Comparison of ENCODE assay signal across 23 cellular contexts in the genomic region with DNA sequence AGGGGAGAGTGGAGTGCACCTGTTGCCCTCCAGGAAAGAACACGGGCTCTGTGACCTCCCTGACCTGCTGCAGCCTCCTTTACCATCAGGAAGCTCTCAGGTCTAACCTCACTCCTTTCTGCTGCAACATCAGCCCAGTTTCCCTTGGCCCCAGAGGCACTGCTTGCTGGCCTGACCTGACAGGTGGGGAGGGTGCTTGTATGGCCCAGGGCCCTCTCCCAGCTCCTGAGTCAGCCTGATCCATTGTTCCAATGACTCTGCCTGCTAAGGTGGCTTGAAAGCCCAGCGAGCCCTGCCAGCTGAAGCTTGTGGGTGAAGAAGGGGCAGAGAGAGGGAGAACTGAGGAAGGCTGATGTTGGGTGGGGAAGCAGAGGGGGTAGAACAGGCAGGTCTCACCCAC. TPM values are rescaled to one million over a fixed set of nuclear protein-coding genes. Genes with fewer than 3 reads are reported as not detected.
DNase-seq lines count a peak whose midpoint lies in the region; ATAC-seq and TF ChIP-seq lines count a peak whose summit lies in the region.
"Had no signal": no experiment of that assay in that cellular context is flagged by ENCODE, and none has a peak within 500 bp of the region (broad histone marks: within the 10 kb centered on the region; RNA-seq: fewer than 3 reads in every experiment).

No MANE protein-coding gene starts in this region.

- DNase-seq in ELF-1 (ENCODE audit: low read depth, low spot score) (peak; percentile 48), PC-9 (peak; percentile 54 to 78), neuronal stem cell (ENCODE audit: low spot score) (no peak), left colon (no peak), erythroblast (lab: John Stamatoyannopoulos, UW) (no peak)
- DNase-seq: BE2C; CD4-positive, CD25-positive, alpha-beta regulatory T cell; COR-L47; DMS 273 treated with DMSO at 0.1 percent for 48 hours; GF-D8; GOT3; NCI-H1417 treated with DMSO at 0.1 percent for 48 hours; NCI-H1930; NCI-H526 treated with DMSO at 0.1 percent for 48 hours; SHP77 had no signal

- H3K4me2 ChIP-seq in PC-9 = no peak overlapping the region
- H3K4me2 ChIP-seq in neuronal stem cell (ENCODE audit: insufficient read depth, low read length, poor library complexity, severe bottlenecking) = no peak overlapping the region

- no peak overlapping the region for H2BK120ac ChIP-seq in neuronal stem cell (ENCODE audit: low read depth, low read length)

- no peaks in the 10 kb centered on the region for H3K9me2 ChIP-seq in PC-9 (ENCODE audit: insufficient read depth)

- H3K27ac ChIP-seq in PC-9 (0 out of 2 replicates have a peak overlapping the region, but pooled peaks have one; percentile 29), esophagus (ENCODE audit: low read depth in 2 of 2, low read length in 1 of 2) (peak overlapping the region; percentile 84 to 92), neuronal stem cell (replicated peaks; ENCODE audit: low read length) (no peak overlapping the region)
- H3K27ac ChIP-seq: HL-60, SK-N-MC had no signal

- no TSS peak for BruUV-seq in PC-9 (replicated peaks; lab: Mats Ljungman, UMichigan)

- peaks cover 31% of the 10 kb centered on the region; the same call in 1 of the 2 replicates for H3F3A ChIP-seq in PC-9 (ENCODE audit: insufficient read depth, low read depth)

- peak overlapping the region; percentile 18 for H3K18ac ChIP-seq in neuronal stem cell (ENCODE audit: low read length)

- no peak overlapping the region for H2BK5ac ChIP-seq in neuronal stem cell (ENCODE audit: low read length)

- ATAC-seq in left colon (no peak), GM21390 (IDR thresholded peaks at IDR 0.05; ENCODE audit: unreplicated experiment) (no peak)
- ATAC-seq: GM12878 had no signal

- H4K8ac ChIP-seq in neuronal stem cell (ENCODE audit: low read depth, low read length) = no peak overlapping the region

- H3K9me3 ChIP-seq in PC-9 (ENCODE audit: insufficient read depth, low read depth) (no peaks in the 10 kb centered on the region), esophagus (ENCODE audit: control insufficient read depth in 2 of 2, insufficient read depth in 1 of 2, low read depth in 1 of 2, low read length in 1 of 2) (no peaks in the 10 kb centered on the region), neuronal stem cell (replicated peaks in 1 of 2; ENCODE audit: control insufficient read depth in 2 of 2, insufficient read depth in 1 of 2, low read depth in 1 of 2, low read length in 2 of 2) (no peaks in the 10 kb centered on the region)
- H3K9me3 ChIP-seq: BE2C had no signal

- intact Hi-C loops in PC-9 (cut with micrococcal nuclease; ENCODE audit: unreplicated experiment) = no loop called here
- intact Hi-C loops in left colon (cut with DNase I, micrococcal nuclease) = no loop called here

- H3K4me3 ChIP-seq in PC-9 (no peak overlapping the region), esophagus (ENCODE audit: low read depth in 1 of 2, low read length in 2 of 2) (no peak overlapping the region), neuronal stem cell (ENCODE audit: low read length in 2 of 2) (no peak overlapping the region)
- H3K4me3 ChIP-seq: GM12878, SK-N-MC had no signal

- no peak for TF ChIP-seq CTCF in PC-9 (conservative IDR thresholded peaks at IDR 0.05)

- no peak overlapping the region for H3K14ac ChIP-seq in neuronal stem cell (ENCODE audit: low read length)

- no peak overlapping the region for H3K23ac ChIP-seq in neuronal stem cell (ENCODE audit: low read depth, low read length, poor library complexity)

- H2AK5ac ChIP-seq in neuronal stem cell (ENCODE audit: low read depth, low read length) = no peak overlapping the region

- H4K20me1 ChIP-seq in PC-9 (ENCODE audit: insufficient read depth) = no peaks in the 10 kb centered on the region

- CTCF ChIA-PET in PC-9 (lab: Charles Lee) = interaction anchor here (0.9 kb wide), 1 partner anchor 85 kb away, joined by 3 read pairs; the partner anchor contains the start of gene KRT76

- no peaks in the 10 kb centered on the region for H3K79me1 ChIP-seq in neuronal stem cell (ENCODE audit: low read depth, low read length)

- H3K4me1 ChIP-seq in PC-9 (replicated peaks; ENCODE audit: insufficient read depth) = peaks cover 47% of the 10 kb centered on the region
- peaks cover 2 to 24% of the 10 kb centered on the region in 2 donors for H3K4me1 ChIP-seq in esophagus (ENCODE audit: control insufficient read depth in 2 of 2, insufficient read depth in 2 of 2, low read length in 1 of 2)
- H3K4me1 ChIP-seq in neuronal stem cell (ENCODE audit: control insufficient read depth in 2 of 2, insufficient read depth in 1 of 2, low read depth in 1 of 2, low read length in 2 of 2) = peaks cover 0 to 3% of the 10 kb centered on the region in 2 donors
- H3K4me1 ChIP-seq: BE2C had no signal

- WGBS in esophagus, 2 donors = 40 to 45% methylated on average over 2 of the region's 2 CpGs
- no CpG with 5 or more reads among the region's 2 CpGs for WGBS in neuronal stem cell (ENCODE audit: extremely low coverage in 2 of 2, insufficient read length in 2 of 2, insufficient replicate concordance in 1 of 2), 2 donors

- no peak overlapping the region for H2BK12ac ChIP-seq in neuronal stem cell (ENCODE audit: low read length)

- no peak overlapping the region for H4K91ac ChIP-seq in neuronal stem cell (ENCODE audit: low read depth, low read length, poor library complexity)

- H3K9ac ChIP-seq in neuronal stem cell (ENCODE audit: low read depth, low read length, poor library complexity) = no peak overlapping the region

- H2BK15ac ChIP-seq in neuronal stem cell (ENCODE audit: low read length) = peak overlapping the region; percentile 6

- H3K36me3 ChIP-seq in PC-9 (ENCODE audit: low read depth) (no peaks in the 10 kb centered on the region), esophagus (ENCODE audit: control insufficient read depth in 2 of 2, insufficient read depth in 2 of 2, low read length in 1 of 2) (no peaks in the 10 kb centered on the region), neuronal stem cell (replicated peaks in 1 of 2; ENCODE audit: control insufficient read depth in 2 of 2, insufficient read depth in 2 of 2, low read length in 2 of 2) (no peaks in the 10 kb centered on the region)
- H3K36me3 ChIP-seq: BE2C had no signal

- H3K79me2 ChIP-seq in PC-9 (ENCODE audit: low read depth) = no peaks in the 10 kb centered on the region

- H3K27me3 ChIP-seq in PC-9 (ENCODE audit: insufficient read depth, low read depth) = no peaks in the 10 kb centered on the region
- H3K27me3 ChIP-seq in esophagus (ENCODE audit: control insufficient read depth in 1 of 2, insufficient read depth in 2 of 2, low read length in 2 of 2) = no peaks in the 10 kb centered on the region
- no peaks in the 10 kb centered on the region for H3K27me3 ChIP-seq in neuronal stem cell (ENCODE audit: control insufficient read depth in 3 of 3, insufficient read depth in 3 of 3, low read depth in 1 of 3, low read length in 3 of 3)
- H3K27me3 ChIP-seq: BE2C had no signal

- H2AFZ ChIP-seq in PC-9 = no peak overlapping the region
- no peak overlapping the region for H2AFZ ChIP-seq in neuronal stem cell (ENCODE audit: low read length)

- no peak overlapping the region for H3K4ac ChIP-seq in neuronal stem cell (ENCODE audit: low read length)

- POLR2A ChIA-PET in PC-9 (lab: Charles Lee; ENCODE audit: unreplicated experiment) = interaction anchor here (0.6 to 0.7 kb wide), 2 partner anchors 190 to 419 kb away, joined by 4 read pairs; no protein-coding TSS in a partner anchor

- no peak for TF ChIP-seq POLR2A in erythroblast (IDR thresholded peaks at IDR 0.05; ENCODE audit: low read length)

RNA-seq across cellular contexts. Expression of gene KRT78, which starts 13.2 kb away (rescaled TPM):
- total RNA-seq in PC-9 (2021) = 1.5 and 1.7 TPM in 2 replicates
- polyA plus RNA-seq in esophagus = 1,000 to 10,000 TPM in 1 of 2 donors, 100 to 1,000 TPM in 1; 633 to 1,998 TPM
- polyA plus RNA-seq in neuronal stem cell (2013, experiment 1 of 2) = not detected
- not detected for polyA plus RNA-seq in neuronal stem cell (2013, experiment 2 of 2)
- not detected for total RNA-seq in left colon
- total RNA-seq: CD4-positive, CD25-positive, alpha-beta regulatory T cell; Daoy; GM12878; HT1080 had no signal
- polyA plus RNA-seq: CD4-positive, CD25-positive, alpha-beta regulatory T cell had no signal

RNA-seq across cellular contexts. Expression of gene KRT79, which starts 27.9 kb away (rescaled TPM):
- total RNA-seq in PC-9 (2021) (0.28 TPM in 1 of 2 replicates, not detected in the other), left colon (not detected)
- 1 to 10 TPM in 1 of 2 donors, under 1 TPM in 1; 0.75 to 1.8 TPM for polyA plus RNA-seq in esophagus
- polyA plus RNA-seq in neuronal stem cell (2013, experiment 1 of 2) = not detected
- not detected for polyA plus RNA-seq in neuronal stem cell (2013, experiment 2 of 2)
- total RNA-seq: CD4-positive, CD25-positive, alpha-beta regulatory T cell; GM12878; M059J had no signal
- polyA plus RNA-seq: CD4-positive, CD25-positive, alpha-beta regulatory T cell had no signal

RNA-seq across cellular contexts. Expression of gene KRT8, which starts 42.9 kb away (rescaled TPM):
- total RNA-seq in PC-9 (2021) (2,689 and 2,962 TPM in 2 replicates), left colon (1,000 to 10,000 TPM; 4,047 to 4,291 TPM)
- polyA plus RNA-seq in esophagus = 100 to 1,000 TPM in 1 of 2 donors, 10 to 100 TPM in 1; 38.7 to 105 TPM
- 179 TPM for polyA plus RNA-seq in neuronal stem cell (2013, experiment 1 of 2)
- polyA plus RNA-seq in neuronal stem cell (2013, experiment 2 of 2) = 174 TPM
- total RNA-seq: CD4-positive, CD25-positive, alpha-beta regulatory T cell had no signal

RNA-seq across cellular contexts. Expression of gene KRT4, which starts 48.1 kb away (rescaled TPM):
- total RNA-seq in PC-9 (2021) = 3.0 and 5.3 TPM in 2 replicates
- over 10,000 TPM in 1 of 2 donors, 1,000 to 10,000 TPM in 1; 8,130 to 17,509 TPM for polyA plus RNA-seq in esophagus
- not detected for polyA plus RNA-seq in neuronal stem cell (2013, experiment 1 of 2)
- polyA plus RNA-seq in neuronal stem cell (2013, experiment 2 of 2) = not detected
- not detected for total RNA-seq in left colon
- total RNA-seq: CD4-positive, CD25-positive, alpha-beta regulatory T cell; Daoy; GM12878; HT1080; M059J had no signal
- polyA plus RNA-seq: CD4-positive, CD25-positive, alpha-beta regulatory T cell; GM12878 had no signal

Comparison
In these comparisons a context has a peak if more than half of its experiments do, and no peak if none do; other contexts are left out.
1. DNase-seq: peak in ELF-1 (single experiment) and PC-9 (2 of 2); none in neuronal stem cell (single experiment), left colon (0 of 2) and erythroblast (0 of 2).